In the genomic region with DNA sequence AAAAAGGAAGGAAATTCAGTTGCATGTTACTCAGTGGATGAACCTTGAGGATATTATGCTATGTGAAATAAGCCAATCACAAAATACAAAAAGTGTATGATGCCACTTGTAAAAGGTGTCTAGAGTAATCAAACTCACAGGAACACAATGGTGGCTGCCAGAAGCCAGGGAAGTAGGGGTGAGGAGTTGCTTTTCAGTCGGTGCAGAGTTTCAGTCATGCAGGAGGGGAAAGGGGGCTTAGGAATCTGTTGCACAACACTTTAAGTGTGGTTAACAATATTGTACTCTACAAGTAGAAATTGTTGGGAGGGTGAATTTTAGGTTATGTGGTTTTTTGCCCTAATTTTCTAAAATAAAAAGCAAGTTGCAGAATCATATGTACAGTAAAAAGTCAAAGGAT, we compare ENCODE assay signal across 2 cellular contexts.
A peak's percentile ranks its signal among the peaks of the same experiment; 100 is the strongest.
TF ChIP-seq lines count a peak whose summit lies in the region.

No MANE protein-coding gene starts in this region.

TF ChIP-seq in IMR-90, 13 proteins besides CTCF, POLR2A, EP300 and RAD21:
- no peak for TF ChIP-seq BHLHE40 (IDR thresholded peaks at IDR 0.05; ENCODE audit: low read depth, low read length)
- no peak for TF ChIP-seq MAFK (IDR thresholded peaks at IDR 0.05; ENCODE audit: low read depth, low read length)
- peak; percentile 17; the same call in 1 of the 2 replicates for TF ChIP-seq CEBPB (IDR thresholded peaks at IDR 0.05; ENCODE audit: low read depth, low read length)
- TF ChIP-seq, protein P1, sequence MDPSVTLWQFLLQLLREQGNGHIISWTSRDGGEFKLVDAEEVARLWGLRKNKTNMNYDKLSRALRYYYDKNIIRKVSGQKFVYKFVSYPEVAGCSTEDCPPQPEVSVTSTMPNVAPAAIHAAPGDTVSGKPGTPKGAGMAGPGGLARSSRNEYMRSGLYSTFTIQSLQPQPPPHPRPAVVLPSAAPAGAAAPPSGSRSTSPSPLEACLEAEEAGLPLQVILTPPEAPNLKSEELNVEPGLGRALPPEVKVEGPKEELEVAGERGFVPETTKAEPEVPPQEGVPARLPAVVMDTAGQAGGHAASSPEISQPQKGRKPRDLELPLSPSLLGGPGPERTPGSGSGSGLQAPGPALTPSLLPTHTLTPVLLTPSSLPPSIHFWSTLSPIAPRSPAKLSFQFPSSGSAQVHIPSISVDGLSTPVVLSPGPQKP (IDR thresholded peaks at IDR 0.05; ENCODE audit: borderline replicate concordance, low read depth, low read length): no peak

TF ChIP-seq in H1, 55 proteins besides CTCF, POLR2A, EP300 and RAD21:
- TF ChIP-seq SP4 (IDR thresholded peaks at IDR 0.05; ENCODE audit: low read length) (no peak), ZNF274 (IDR thresholded peaks at IDR 0.05; ENCODE audit: borderline replicate concordance, extremely low read depth, low read length) (no peak), SIRT6 (IDR thresholded peaks at IDR 0.05; ENCODE audit: low read length) (no peak), RXRA (IDR thresholded peaks at IDR 0.05; ENCODE audit: insufficient read depth, low read depth, low read length) (no peak), MAFK (IDR thresholded peaks at IDR 0.05; ENCODE audit: low read depth, low read length) (no peak), HDAC6 (IDR thresholded peaks at IDR 0.05; ENCODE audit: low read depth, low read length) (no peak)
